In the genomic region with DNA sequence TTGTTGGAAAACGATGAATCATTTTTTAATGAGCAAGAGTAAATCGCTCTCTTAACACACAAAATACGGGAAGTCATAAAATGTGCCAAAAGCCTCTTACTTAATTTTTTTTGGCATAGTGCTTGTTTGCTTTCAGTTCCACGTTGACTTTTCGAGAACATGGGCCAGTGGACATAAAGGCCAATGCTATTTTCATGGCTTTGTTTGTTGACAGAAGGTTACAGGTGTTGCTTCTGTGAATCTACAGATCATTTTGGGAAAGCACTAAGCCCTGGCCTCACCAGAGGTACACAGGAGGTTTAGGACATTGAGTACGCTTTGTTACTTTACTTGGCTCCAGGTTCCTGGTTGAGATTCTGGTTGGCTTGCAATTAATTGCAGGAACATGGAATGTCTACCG, we compare ENCODE assay signal across 11 cellular contexts.
DNase-seq lines count a peak whose midpoint lies in the region; ATAC-seq and TF ChIP-seq lines count a peak whose summit lies in the region.
"Had no signal": no experiment of that assay in that cellular context is flagged by ENCODE, and none has a peak within 500 bp of the region (broad histone marks: within the 10 kb centered on the region; RNA-seq: fewer than 3 reads in every experiment).

No MANE protein-coding gene starts in this region.

- TF ChIP-seq CTCF in lower lobe of right lung (IDR thresholded peaks at IDR 0.05) (no peak), tibial artery (IDR thresholded peaks at IDR 0.05) (no peak)

- peak overlapping the region; percentile 62 for H3K4me3 ChIP-seq in SK-N-MC
- H3K4me3 ChIP-seq in lower lobe of right lung = no peak overlapping the region
- no peak overlapping the region for H3K4me3 ChIP-seq in tibial artery
- H3K4me3 ChIP-seq: SJSA1 had no signal

- H3K27ac ChIP-seq in SK-N-MC (peak overlapping the region; percentile 68), lower lobe of right lung (peak overlapping the region; percentile 60), tibial artery (no peak overlapping the region)
- H3K27ac ChIP-seq: SJSA1 had no signal

- H3K9me3 ChIP-seq in SK-N-MC (ENCODE audit: low read depth, low read length) (no peaks in the 10 kb centered on the region), lower lobe of right lung (no peaks in the 10 kb centered on the region), tibial artery (no peaks in the 10 kb centered on the region)
- H3K9me3 ChIP-seq: SJSA1 had no signal

- intact Hi-C loops in lower lobe of right lung (cut with DNase I) = no loop called here
- intact Hi-C loops in tibial artery (cut with DNase I; ENCODE audit: low total_unique reads) = no loop called here

- ATAC-seq in lower lobe of right lung (peak; percentile 55 to 90), HG03520 (IDR thresholded peaks at IDR 0.05; ENCODE audit: unreplicated experiment) (no peak)

- H3K9ac ChIP-seq in SK-N-MC (ENCODE audit: insufficient read length) = no peak overlapping the region

- H3K4me1 ChIP-seq in lower lobe of right lung (no peaks in the 10 kb centered on the region), tibial artery (peaks cover 0 to 2% (median 0%) of the 10 kb centered on the region in 4 donors)
- H3K4me1 ChIP-seq: SJSA1 had no signal

- H3K36me3 ChIP-seq in SK-N-MC (ENCODE audit: insufficient read depth, low read length) (no peaks in the 10 kb centered on the region), lower lobe of right lung (no peaks in the 10 kb centered on the region), tibial artery (no peaks in the 10 kb centered on the region)
- H3K36me3 ChIP-seq: SJSA1 had no signal

- H3K27me3 ChIP-seq in lower lobe of right lung (ENCODE audit: low read depth) (no peaks in the 10 kb centered on the region), tibial artery (no peaks in the 10 kb centered on the region)
- H3K27me3 ChIP-seq: SJSA1 had no signal

- DNase-seq in COLO668 (lab: John Stamatoyannopoulos, UW; ENCODE audit: unreplicated experiment) (peak; percentile 62), NCI-H1105 (lab: John Stamatoyannopoulos, UW) (peak; percentile 78), SK-N-MC (ENCODE audit: low read depth, low spot score) (no peak), lower lobe of right lung (no peak), tibial artery (no peak)
- no peak for DNase-seq in stimulated activated CD4-positive, alpha-beta T cell treated with anti-CD3 and anti-CD28 coated beads, Interleukin-4, amount 100 ng/mL, for 1 hour
- no peak for DNase-seq in effector CD4-positive, alpha-beta T cell
- DNase-seq: activated CD4-positive, alpha-beta T cell treated with anti-CD3 and anti-CD28 coated beads for 4 hours; MM.1S had no signal

Comparison
In these comparisons a context has a peak if more than half of its experiments do, and no peak if none do; other contexts are left out.
1. DNase-seq: peak in COLO668 (single experiment) and NCI-H1105 (single experiment); none in SK-N-MC (single experiment), lower lobe of right lung (single experiment), stimulated activated CD4-positive, alpha-beta T cell treated with anti-CD3 and anti-CD28 coated beads, Interleukin-4, amount 100 ng/mL, for 1 hour (single experiment), effector CD4-positive, alpha-beta T cell (single experiment) and tibial artery (0 of 2).
2. H3K27ac ChIP-seq: peak in SK-N-MC (single experiment) and lower lobe of right lung (single experiment); none in tibial artery (0 of 2).